23 cellular contexts compared by ENCODE assay signal in the genomic region with DNA sequence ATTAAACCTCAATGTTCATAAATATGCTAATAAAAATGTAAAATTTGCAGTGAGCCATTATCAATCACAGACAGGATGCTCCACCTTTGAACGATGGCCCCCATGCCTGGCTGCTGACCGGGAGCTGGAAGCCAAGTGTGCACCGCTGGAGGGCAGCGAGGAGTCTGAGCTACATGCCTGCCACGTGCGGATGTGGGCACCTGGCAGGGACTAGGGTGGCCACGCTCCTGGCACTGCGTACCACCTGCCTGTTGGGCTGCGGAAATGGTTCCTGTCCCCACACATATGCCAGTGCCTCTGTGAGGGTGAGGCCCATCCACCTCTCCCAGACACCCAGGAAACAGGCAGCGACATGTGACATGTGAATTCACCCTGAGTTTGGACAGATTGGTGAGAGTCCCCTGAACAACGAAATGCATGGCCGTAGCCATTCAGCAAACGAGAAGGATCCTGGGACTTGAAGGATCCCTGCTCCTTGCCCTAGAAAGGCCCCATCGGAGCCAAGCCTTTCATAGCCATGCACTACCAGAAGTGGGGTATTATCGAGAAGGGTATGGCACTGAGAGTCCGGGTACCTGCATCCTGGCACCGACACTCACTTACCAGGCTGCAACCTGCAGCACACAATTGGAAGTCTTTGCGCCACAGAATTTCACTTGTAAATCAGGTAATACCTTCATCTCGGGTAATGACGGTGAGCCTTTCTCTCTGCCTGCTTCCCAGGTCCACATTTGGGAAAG.
"Had no signal": no experiment of that assay in that cellular context is flagged by ENCODE, and none has a peak within 500 bp of the region (broad histone marks: within the 10 kb centered on the region; RNA-seq: fewer than 3 reads in every experiment).

No MANE protein-coding gene starts in this region.

- H3K27me3 ChIP-seq: hepatocyte, tibial artery had no signal

- H3K9me3 ChIP-seq: left lung, tibial artery had no signal

- H3K9me3 Mint-ChIP-seq: activated CD4-positive, alpha-beta T cell treated with anti-CD3 and anti-CD28 coated beads, Interleukin-2, amount 10 ng/mL, durations not matched to agents 7 days and 5 days; activated CD8-positive, alpha-beta T cell treated with anti-CD3 and anti-CD28 coated beads for 36 hours; activated naive CD4-positive, alpha-beta T cell treated with anti-CD3 and anti-CD28 coated beads, Interleukin-2, amount 10 ng/mL, durations not matched to agents 7 days and 5 days; immature natural killer cell; natural killer cell; stimulated activated naive CD8-positive, alpha-beta T cell treated with anti-CD3 and anti-CD28 coated beads, Interleukin-15, Interleukin-2, amounts not matched to agents 100 ng/mL and 50 ng/mL, for 24 hours had no signal

- H3K27me3 Mint-ChIP-seq: activated CD4-positive, alpha-beta T cell treated with anti-CD3 and anti-CD28 coated beads, Interleukin-2, amount 10 ng/mL, durations not matched to agents 7 days and 5 days; activated CD8-positive, alpha-beta memory T cell treated with anti-CD3 and anti-CD28 coated beads, Interleukin-2, amount 10 ng/mL, durations not matched to agents 7 days and 5 days had no signal

- H3K36me3 ChIP-seq: cardiac muscle cell, left lung, tibial artery had no signal

- H3K4me3 ChIP-seq: cardiac muscle cell, hepatocyte, left lung, lung, tibial artery had no signal

- H3K4me1 Mint-ChIP-seq: activated CD4-positive, alpha-beta T cell treated with anti-CD3 and anti-CD28 coated beads, Interleukin-2, amount 10 ng/mL, durations not matched to agents 7 days and 5 days; activated CD8-positive, alpha-beta memory T cell treated with anti-CD3 and anti-CD28 coated beads, Interleukin-2, amount 10 ng/mL, durations not matched to agents 7 days and 5 days; activated naive CD4-positive, alpha-beta T cell treated with anti-CD3 and anti-CD28 coated beads, Interleukin-2, amount 10 ng/mL, durations not matched to agents 7 days and 5 days had no signal

- ATAC-seq: activated CD8-positive, alpha-beta memory T cell treated with anti-CD3 and anti-CD28 coated beads, Interleukin-2, amount 10 ng/mL, durations not matched to agents 7 days and 5 days; activated CD8-positive, alpha-beta T cell treated with anti-CD3 and anti-CD28 coated beads for 36 hours; esophagus mucosa; left lung; natural killer cell; T-helper 17 cell had no signal

- H2AFZ ChIP-seq: hepatocyte had no signal

- H3K36me3 Mint-ChIP-seq: activated CD8-positive, alpha-beta memory T cell treated with anti-CD3 and anti-CD28 coated beads, Interleukin-2, amount 10 ng/mL, durations not matched to agents 7 days and 5 days; activated naive CD4-positive, alpha-beta T cell treated with anti-CD3 and anti-CD28 coated beads, Interleukin-2, amount 10 ng/mL, durations not matched to agents 7 days and 5 days; natural killer cell had no signal

- H3K4me3 Mint-ChIP-seq: activated CD4-positive, alpha-beta T cell treated with anti-CD3 and anti-CD28 coated beads, Interleukin-2, amount 10 ng/mL, durations not matched to agents 7 days and 5 days; activated CD8-positive, alpha-beta memory T cell treated with anti-CD3 and anti-CD28 coated beads, Interleukin-2, amount 10 ng/mL, durations not matched to agents 7 days and 5 days; activated CD8-positive, alpha-beta T cell treated with anti-CD3 and anti-CD28 coated beads for 36 hours; activated naive CD4-positive, alpha-beta T cell treated with anti-CD3 and anti-CD28 coated beads, Interleukin-2, amount 10 ng/mL, durations not matched to agents 7 days and 5 days; immature natural killer cell; natural killer cell; stimulated activated naive CD8-positive, alpha-beta T cell treated with anti-CD3 and anti-CD28 coated beads, Interleukin-15, Interleukin-2, amounts not matched to agents 100 ng/mL and 50 ng/mL, for 24 hours; T-helper 17 cell had no signal

- H3K27ac ChIP-seq: cardiac muscle cell, hepatocyte, left lung, tibial artery had no signal

- H3K27ac Mint-ChIP-seq: activated CD4-positive, alpha-beta T cell treated with anti-CD3 and anti-CD28 coated beads, Interleukin-2, amount 10 ng/mL, durations not matched to agents 7 days and 5 days; activated CD8-positive, alpha-beta memory T cell treated with anti-CD3 and anti-CD28 coated beads, Interleukin-2, amount 10 ng/mL, durations not matched to agents 7 days and 5 days; activated CD8-positive, alpha-beta T cell treated with anti-CD3 and anti-CD28 coated beads for 36 hours; activated naive CD4-positive, alpha-beta T cell treated with anti-CD3 and anti-CD28 coated beads, Interleukin-2, amount 10 ng/mL, durations not matched to agents 7 days and 5 days; immature natural killer cell; natural killer cell; stimulated activated naive CD8-positive, alpha-beta T cell treated with anti-CD3 and anti-CD28 coated beads, Interleukin-15, Interleukin-2, amounts not matched to agents 100 ng/mL and 50 ng/mL, for 24 hours; T-helper 17 cell had no signal

- H3K4me2 ChIP-seq: hepatocyte had no signal

- DNase-seq: activated CD4-positive, alpha-beta T cell treated with anti-CD3 and anti-CD28 coated beads, Interleukin-2, amount 10 ng/mL, durations not matched to agents 7 days and 5 days; activated CD4-positive, CD25-positive, alpha-beta regulatory T cell treated with anti-CD3 and anti-CD28 coated beads, Interleukin-2, amount 50 U/mL, for 72 hours; activated CD8-positive, alpha-beta memory T cell treated with anti-CD3 and anti-CD28 coated beads, Interleukin-2, amount 10 ng/mL, durations not matched to agents 7 days and 5 days; activated CD8-positive, alpha-beta T cell treated with anti-CD3 and anti-CD28 coated beads for 36 hours; activated effector memory CD4-positive, alpha-beta T cell treated with anti-CD3 and anti-CD28 coated beads, Interleukin-2, amount 50 U/mL, for 16 hours; activated naive CD4-positive, alpha-beta T cell treated with anti-CD3 and anti-CD28 coated beads, Interleukin-2, amount 10 ng/mL, durations not matched to agents 7 days and 5 days; activated T-cell treated with anti-CD3 and anti-CD28 coated beads for 4 hours; amygdala; effector memory CD4-positive, alpha-beta T cell; glutamatergic neuron; immature natural killer cell; midbrain; natural killer cell; retina; stimulated activated CD4-positive, alpha-beta T cell treated with anti-CD3 and anti-CD28 coated beads, Interleukin-4, amount 100 ng/mL, for 24 hours; T-helper 17 cell; tibial artery had no signal
